In genomic region chr1:87410771-87411170, GRCh38 we compare ENCODE assay signal across 13 cellular contexts.
DNase-seq lines count a peak whose midpoint lies in the region; ATAC-seq and TF ChIP-seq lines count a peak whose summit lies in the region.
"Had no signal": no experiment of that assay in that cellular context is flagged by ENCODE, and none has a peak within 500 bp of the region (broad histone marks: within the 10 kb centered on the region; RNA-seq: fewer than 3 reads in every experiment).

No MANE protein-coding gene starts in this region.

- peaks cover 34% of the 10 kb centered on the region for H3F3A ChIP-seq in SU-DHL-6 (ENCODE audit: insufficient read depth)

- peaks cover 24% of the 10 kb centered on the region; the same call in 1 of the 2 replicates for H3K79me2 ChIP-seq in SU-DHL-6 (ENCODE audit: insufficient read depth, low read length)

- no peak for ATAC-seq in HG03521 (IDR thresholded peaks at IDR 0.05; ENCODE audit: unreplicated experiment)
- no peak for ATAC-seq in GM19455 (IDR thresholded peaks at IDR 0.05; ENCODE audit: unreplicated experiment)

- no peaks in the 10 kb centered on the region for H3K9me3 ChIP-seq in SU-DHL-6 (ENCODE audit: insufficient read depth, low read length)

- H3K4me3 ChIP-seq in SU-DHL-6 (ENCODE audit: insufficient read depth, low read length, poor library complexity, severe bottlenecking) = peak overlapping the region; percentile 45

- DNase-seq in DMS79 (lab: John Stamatoyannopoulos, UW) = peak; percentile 19
- DNase-seq in NCI-H1092 (lab: John Stamatoyannopoulos, UW) = peak; percentile 72
- DNase-seq in myocyte (ENCODE audit: low read depth) = peak; percentile 80
- no peak for DNase-seq in HCEC 1CT
- DNase-seq in MV-4-11 (lab: John Stamatoyannopoulos, UW) = no peak
- DNase-seq: activated effector memory CD4-positive, alpha-beta T cell treated with Interleukin-2 at 50 U/mL for 16 hours; GDM1; kidney; stimulated activated CD8-positive, alpha-beta memory T cell treated with anti-CD3 and anti-CD28 coated beads, Interleukin-4, amount 100 ng/mL, for 48 hours; T1000 had no signal

- peak overlapping the region; percentile 97 for H3K27ac ChIP-seq in SU-DHL-6 (ENCODE audit: low read depth, low read length)

- H4K20me1 ChIP-seq in SU-DHL-6 (ENCODE audit: low read depth, low read length) = no peaks in the 10 kb centered on the region

- H3K27me3 ChIP-seq in SU-DHL-6 (ENCODE audit: low read length) = no peaks in the 10 kb centered on the region

- H3K9ac ChIP-seq in SU-DHL-6 (ENCODE audit: low read length) = peak overlapping the region; percentile 59

- no peak for TF ChIP-seq CTCF in SU-DHL-6 (IDR thresholded peaks at IDR 0.05; ENCODE audit: insufficient read depth, low read length, poor library complexity, severe bottlenecking)

- H3K4me2 ChIP-seq in SU-DHL-6 (ENCODE audit: low read depth, low read length, poor library complexity, severe bottlenecking) = peak overlapping the region; percentile 75

- no peaks in the 10 kb centered on the region for H3K9me2 ChIP-seq in SU-DHL-6 (replicated peaks; ENCODE audit: insufficient read depth, low read length)

- H2AFZ ChIP-seq in SU-DHL-6 (ENCODE audit: low read depth, low read length, severe bottlenecking) = no peak overlapping the region

- no peaks in the 10 kb centered on the region for H3K36me3 ChIP-seq in SU-DHL-6 (ENCODE audit: low read length)

Comparison
In these comparisons a context has a peak if more than half of its experiments do, and no peak if none do; other contexts are left out.
1. DNase-seq: peak in DMS79 (single experiment), NCI-H1092 (single experiment) and myocyte (single experiment); none in HCEC 1CT (single experiment) and MV-4-11 (single experiment).